In genomic region chr1:245797592-245798366, GRCh38 we compare ENCODE assay signal across 11 cellular contexts.
DNase-seq lines count a peak whose midpoint lies in the region; ATAC-seq, FAIRE-seq and TF ChIP-seq lines count a peak whose summit lies in the region.
"Had no signal": no experiment of that assay in that cellular context is flagged by ENCODE, and none has a peak within 500 bp of the region (broad histone marks: within the 10 kb centered on the region; RNA-seq: fewer than 3 reads in every experiment).

No MANE protein-coding gene starts in this region.

- H3K9ac ChIP-seq in H1 (replicated peaks in 1 of 4; ENCODE audit: extremely low read depth in 1 of 4, low read depth in 3 of 4, low read length in 3 of 4) = no peak overlapping the region
- no peak overlapping the region for H3K9ac ChIP-seq in smooth muscle cell (ENCODE audit: low read depth)

- H3K4me2 ChIP-seq in H1 (ENCODE audit: insufficient read depth in 1 of 2, low read depth in 2 of 2, low read length in 2 of 2) (no peak overlapping the region), smooth muscle cell (no peak overlapping the region)

- H2BK5ac ChIP-seq in H1 (ENCODE audit: low read depth, low read length) = no peak overlapping the region

- intact Hi-C loops in activated naive CD4-positive, alpha-beta T cell treated with anti-CD3 and anti-CD28 coated beads for 36 hours (cut with micrococcal nuclease) = no loop called here

- H3K4me1 Mint-ChIP-seq in activated naive CD4-positive, alpha-beta T cell treated with anti-CD3 and anti-CD28 coated beads for 36 hours (ENCODE audit: low read depth) = no peaks in the 10 kb centered on the region

- POLR2A ChIA-PET in H1 (lab: Charles Lee; ENCODE audit: partially characterized antibody) = interaction anchor here (0.6 to 1.3 kb wide), 2 partner anchors 10 to 529 kb away, joined by 3 read pairs; no protein-coding TSS in a partner anchor

- CTCF ChIA-PET in activated naive CD4-positive, alpha-beta T cell treated with anti-CD3 and anti-CD28 coated beads for 36 hours (lab: Charles Lee) = interaction anchor here (0.6 to 1.1 kb wide), 3 partner anchors 9 to 32 kb away, joined by 3 to 5 read pairs (median 3); no protein-coding TSS in a partner anchor
- CTCF ChIA-PET in H1 (lab: Charles Lee; ENCODE audit: partially characterized antibody) = interaction anchor here (0.5 to 6.4 kb wide), 30 partner anchors 9 to 1453 kb away, joined by 3 to 65 read pairs (median 4); partner anchors contain the start of gene KIF26B

- H4K91ac ChIP-seq in H1 (replicated peaks; ENCODE audit: insufficient read length, low read length) = no peak overlapping the region

- H3K4me3 Mint-ChIP-seq in activated naive CD4-positive, alpha-beta T cell treated with anti-CD3 and anti-CD28 coated beads for 36 hours = no peak overlapping the region
- H3K4me3 Mint-ChIP-seq: CD4-positive, alpha-beta T cell had no signal

- H3K18ac ChIP-seq in H1 (ENCODE audit: extremely low read depth, low read length) = peak overlapping the region; percentile 9; the same call in 1 of the 2 replicates

- H2AFZ ChIP-seq in H1 (ENCODE audit: low read length) = no peak overlapping the region
- no peak overlapping the region for H2AFZ ChIP-seq in smooth muscle cell (ENCODE audit: low read depth)

- ATAC-seq in GM19463 (IDR thresholded peaks at IDR 0.05; ENCODE audit: unreplicated experiment) (no peak), GM19467 (IDR thresholded peaks at IDR 0.05; ENCODE audit: unreplicated experiment) (no peak)

- H2BK20ac ChIP-seq in H1 (ENCODE audit: low read length) = no peak overlapping the region

- peak; percentile 46 to 53 (median 51) for TF ChIP-seq CTCF in H1 (IDR thresholded peaks at IDR 0.05; ENCODE audit: control extremely low read depth in 1 of 3, insufficient read depth in 1 of 3, low read depth in 1 of 3, low read length in 3 of 3)
- TF ChIP-seq CTCF in smooth muscle cell (IDR thresholded peaks at IDR 0.05; ENCODE audit: borderline replicate concordance, insufficient read depth, poor library complexity, severe bottlenecking) = peak; percentile 57

- peaks cover 4% of the 10 kb centered on the region; the same call in 1 of the 2 replicates for H3K23me2 ChIP-seq in H1 (ENCODE audit: low read depth, low read length)

- no peak overlapping the region for H4K5ac ChIP-seq in H1 (ENCODE audit: insufficient read length, low read depth, low read length)

- no peaks in the 10 kb centered on the region for H3K79me1 ChIP-seq in H1 (ENCODE audit: low read depth, low read length)

- peaks cover 3% of the 10 kb centered on the region in 2 experiments for H4K20me1 ChIP-seq in H1 (replicated peaks in 1 of 2; ENCODE audit: control insufficient read depth in 1 of 2, insufficient read depth in 2 of 2, low read length in 2 of 2)
- H4K20me1 ChIP-seq in smooth muscle cell (ENCODE audit: low read depth) = no peaks in the 10 kb centered on the region

- H3K36me3 Mint-ChIP-seq in activated naive CD4-positive, alpha-beta T cell treated with anti-CD3 and anti-CD28 coated beads for 36 hours (ENCODE audit: low read depth) = peaks cover 4% of the 10 kb centered on the region

- FAIRE-seq in H1 (lab: Jason Lieb, UNC) = no peak

- no peak overlapping the region for H2BK15ac ChIP-seq in H1 (ENCODE audit: low read length)

- H3K4me3 ChIP-seq in H1 (ENCODE audit: extremely low read depth in 1 of 4, insufficient read depth in 2 of 4, low read depth in 3 of 4, low read length in 4 of 4) (no peak overlapping the region), smooth muscle cell (no peak overlapping the region)
- H3K4me3 ChIP-seq: SJCRH30 had no signal

- H2AK5ac ChIP-seq in H1 (ENCODE audit: low read depth, low read length) = no peak overlapping the region; the same call in 1 of the 2 replicates

- no peak for TF ChIP-seq EP300 in H1 (IDR thresholded peaks at IDR 0.05; ENCODE audit: borderline replicate concordance in 1 of 2, low read depth in 2 of 2, low read length in 2 of 2)

- H3K79me2 ChIP-seq in H1 (ENCODE audit: control insufficient read depth in 1 of 2, insufficient read depth in 2 of 2, low read length in 2 of 2) (no peaks in the 10 kb centered on the region), smooth muscle cell (ENCODE audit: low read depth) (no peaks in the 10 kb centered on the region)

- H3K9me3 ChIP-seq in H1 (ENCODE audit: insufficient read depth in 2 of 2, low read depth in 1 of 2, low read length in 1 of 2) (no peaks in the 10 kb centered on the region), smooth muscle cell (replicated peaks; ENCODE audit: low read depth) (no peaks in the 10 kb centered on the region)
- H3K9me3 ChIP-seq: SJCRH30 had no signal

- H2BK12ac ChIP-seq in H1 (ENCODE audit: low read depth, low read length) = no peak overlapping the region

- 73% methylated on average over 12 of the region's 14 CpGs; no CpG with 5 or more reads in 1 of the 2 experiments for WGBS in H1 (ENCODE audit: extremely low coverage in 1 of 2, insufficient coverage in 1 of 2, insufficient read length in 1 of 2, insufficient replicate concordance in 2 of 2, low coverage in 1 of 2, low lambda C conversion rate in 2 of 2, missing lambda C conversion rate in 1 of 2), 2 experiments
- WGBS in smooth muscle cell (ENCODE audit: low lambda C conversion rate) = 65% methylated on average over 14 of the region's 14 CpGs

- TF ChIP-seq POLR2A in H1 (IDR thresholded peaks at IDR 0.05; ENCODE audit: control extremely low read depth in 1 of 2, low read depth in 2 of 2, low read length in 2 of 2) = no peak

- H3K27me3 Mint-ChIP-seq in activated naive CD4-positive, alpha-beta T cell treated with anti-CD3 and anti-CD28 coated beads for 36 hours (ENCODE audit: low read depth) = no peaks in the 10 kb centered on the region
- H3K27me3 Mint-ChIP-seq: CD4-positive, alpha-beta T cell had no signal

- peak; percentile 10 to 40; a peak in 2 of 4 replicates for TF ChIP-seq RAD21 in H1 (IDR thresholded peaks at IDR 0.05 in 1 of 2, conservative IDR thresholded peaks at IDR 0.05 in 1 of 2; ENCODE audit: low read depth in 2 of 2, low read length in 2 of 2)

- DNase-seq in activated naive CD4-positive, alpha-beta T cell treated with anti-CD3 and anti-CD28 coated beads for 36 hours = peak; percentile 10
- DNase-seq in activated naive CD4-positive, alpha-beta T cell (lab: John Stamatoyannopoulos, UW) = no peak
- DNase-seq in NCI-H69 (lab: John Stamatoyannopoulos, UW) = peak; percentile 55
- DNase-seq in H1 (ENCODE audit: low read depth in 1 of 2, low spot score in 2 of 2) = peak in 1 of 2 experiments; percentile 82
- DNase-seq in smooth muscle cell (lab: John Stamatoyannopoulos, UW; ENCODE audit: unreplicated experiment) = no peak
- no peak for DNase-seq in effector CD8-positive, alpha-beta T cell (lab: John Stamatoyannopoulos, UW)
- DNase-seq: CD4-positive, alpha-beta T cell; nucleus accumbens had no signal

- no peak overlapping the region for H3K27ac Mint-ChIP-seq in activated naive CD4-positive, alpha-beta T cell treated with anti-CD3 and anti-CD28 coated beads for 36 hours
- H3K27ac Mint-ChIP-seq: CD4-positive, alpha-beta T cell had no signal

- no peaks in the 10 kb centered on the region for H3K36me3 ChIP-seq in H1 (ENCODE audit: control insufficient read depth in 2 of 4, insufficient read depth in 4 of 4, low read length in 3 of 4)
- H3K36me3 ChIP-seq in smooth muscle cell (ENCODE audit: low read depth) = no peaks in the 10 kb centered on the region
- H3K36me3 ChIP-seq: SJCRH30 had no signal

- H3K4me1 ChIP-seq in H1 (replicated peaks in 1 of 4; ENCODE audit: control insufficient read depth in 3 of 4, insufficient read depth in 4 of 4, low read length in 3 of 4) (no peaks in the 10 kb centered on the region), smooth muscle cell (ENCODE audit: low read depth) (no peaks in the 10 kb centered on the region)

- H3K9me3 Mint-ChIP-seq in activated naive CD4-positive, alpha-beta T cell treated with anti-CD3 and anti-CD28 coated beads for 36 hours = no peaks in the 10 kb centered on the region
- H3K9me3 Mint-ChIP-seq: CD4-positive, alpha-beta T cell had no signal

- no peak overlapping the region for H3K14ac ChIP-seq in H1 (ENCODE audit: insufficient read length)

- H3K27me3 ChIP-seq in H1 (replicated peaks in 1 of 4; ENCODE audit: control insufficient read depth in 3 of 4, extremely low read depth in 1 of 4, insufficient read depth in 3 of 4, low read length in 3 of 4) = no peaks in the 10 kb centered on the region
- no peaks in the 10 kb centered on the region for H3K27me3 ChIP-seq in smooth muscle cell (ENCODE audit: low read depth)
- H3K27me3 ChIP-seq: SJCRH30 had no signal

- H3K4ac ChIP-seq in H1 (replicated peaks; ENCODE audit: insufficient read length, low read depth, low read length) = no peak overlapping the region

- no peak overlapping the region; the same call in 1 of the 2 replicates for H4K8ac ChIP-seq in H1 (ENCODE audit: extremely low read depth, insufficient read depth, low read length)

- no peak overlapping the region for H3K23ac ChIP-seq in H1 (ENCODE audit: insufficient read length)

- peaks cover 12% of the 10 kb centered on the region for H3F3A ChIP-seq in smooth muscle cell (ENCODE audit: low read depth)

- peak overlapping the region; percentile 97 for H3K56ac ChIP-seq in H1 (replicated peaks; ENCODE audit: insufficient read length, low read depth, low read length)

- H2BK120ac ChIP-seq in H1 (replicated peaks; ENCODE audit: low read depth, low read length) = no peak overlapping the region

- H3K27ac ChIP-seq in H1 (ENCODE audit: low read depth, low read length) (no peak overlapping the region), smooth muscle cell (ENCODE audit: low read depth) (peak overlapping the region; percentile 7)
- H3K27ac ChIP-seq: SJCRH30 had no signal

TF ChIP-seq in H1, 55 proteins besides CTCF, POLR2A, EP300 and RAD21 (continues in another document):
- TF ChIP-seq CREB1 (IDR thresholded peaks at IDR 0.05) = no peak
- TF ChIP-seq ZNF274 (IDR thresholded peaks at IDR 0.05; ENCODE audit: borderline replicate concordance, extremely low read depth, low read length) = no peak
- no peak for TF ChIP-seq BCL11A (IDR thresholded peaks at IDR 0.05; ENCODE audit: low read depth in 2 of 2, low read length in 2 of 2)
- TF ChIP-seq KDM4A (IDR thresholded peaks at IDR 0.05; ENCODE audit: low read depth, low read length, severe bottlenecking) = no peak
- no peak for TF ChIP-seq NANOG (IDR thresholded peaks at IDR 0.05; ENCODE audit: insufficient read depth, low read depth, low read length, poor library complexity, severe bottlenecking)
- no peak for TF ChIP-seq SUZ12 (IDR thresholded peaks at IDR 0.05; ENCODE audit: low read length)
- no peak for TF ChIP-seq TEAD4 (IDR thresholded peaks at IDR 0.05; ENCODE audit: low read depth, low read length)
- TF ChIP-seq EZH2 (IDR thresholded peaks at IDR 0.05; ENCODE audit: low read depth, low read length, severe bottlenecking) = no peak
- TF ChIP-seq ASH2L (IDR thresholded peaks at IDR 0.05; ENCODE audit: low read length) = no peak
- no peak for TF ChIP-seq KDM1A (IDR thresholded peaks at IDR 0.05; ENCODE audit: borderline replicate concordance, low read length)
- no peak for TF ChIP-seq POU5F1 (IDR thresholded peaks at IDR 0.05; ENCODE audit: low read depth, low read length)
- TF ChIP-seq NRF1 (IDR thresholded peaks at IDR 0.05; ENCODE audit: low read depth, low read length) = no peak
- TF ChIP-seq GTF2F1 (IDR thresholded peaks at IDR 0.05; ENCODE audit: borderline replicate concordance, low read depth, low read length) = no peak
- TF ChIP-seq SP4 (IDR thresholded peaks at IDR 0.05; ENCODE audit: low read length) = no peak

Comparison
In these comparisons a context has a peak if more than half of its experiments do, and no peak if none do; other contexts are left out.
1. DNase-seq: peak in activated naive CD4-positive, alpha-beta T cell treated with anti-CD3 and anti-CD28 coated beads for 36 hours (single experiment) and NCI-H69 (single experiment); none in activated naive CD4-positive, alpha-beta T cell (0 of 4), smooth muscle cell (single experiment) and effector CD8-positive, alpha-beta T cell (single experiment).